1 cellular context compared by ENCODE assay signal in genomic region chr11:118193910-118194566, GRCh38.
TF ChIP-seq lines count a peak whose summit lies in the region.

No MANE protein-coding gene starts in this region.

TF ChIP-seq in HepG2, 621 proteins besides CTCF, POLR2A, EP300 and RAD21 (continued from another document):
- TF ChIP-seq AFF4 (CRISPR knock-in tag; IDR thresholded peaks at IDR 0.05): 0 out of 2 replicates have a peak, but pooled peaks have one; percentile 29
- TF ChIP-seq ZNF687 (CRISPR knock-in tag; IDR thresholded peaks at IDR 0.05): peak; percentile 42
- peak; percentile 18; the same call in 1 of the 2 replicates for TF ChIP-seq TFE3 (CRISPR knock-in tag; IDR thresholded peaks at IDR 0.05)
- TF ChIP-seq ZC3H4 (CRISPR knock-in tag; IDR thresholded peaks at IDR 0.05; ENCODE audit: borderline replicate concordance): no peak
- no peak for TF ChIP-seq GLMP (CRISPR knock-in tag; IDR thresholded peaks at IDR 0.05; ENCODE audit: borderline replicate concordance)
- 0 out of 2 replicates have a peak, but pooled peaks have one; percentile 33 for TF ChIP-seq YEATS2 (CRISPR knock-in tag; IDR thresholded peaks at IDR 0.05; ENCODE audit: borderline replicate concordance)
